8 cellular contexts compared by ENCODE assay signal in the genomic region with DNA sequence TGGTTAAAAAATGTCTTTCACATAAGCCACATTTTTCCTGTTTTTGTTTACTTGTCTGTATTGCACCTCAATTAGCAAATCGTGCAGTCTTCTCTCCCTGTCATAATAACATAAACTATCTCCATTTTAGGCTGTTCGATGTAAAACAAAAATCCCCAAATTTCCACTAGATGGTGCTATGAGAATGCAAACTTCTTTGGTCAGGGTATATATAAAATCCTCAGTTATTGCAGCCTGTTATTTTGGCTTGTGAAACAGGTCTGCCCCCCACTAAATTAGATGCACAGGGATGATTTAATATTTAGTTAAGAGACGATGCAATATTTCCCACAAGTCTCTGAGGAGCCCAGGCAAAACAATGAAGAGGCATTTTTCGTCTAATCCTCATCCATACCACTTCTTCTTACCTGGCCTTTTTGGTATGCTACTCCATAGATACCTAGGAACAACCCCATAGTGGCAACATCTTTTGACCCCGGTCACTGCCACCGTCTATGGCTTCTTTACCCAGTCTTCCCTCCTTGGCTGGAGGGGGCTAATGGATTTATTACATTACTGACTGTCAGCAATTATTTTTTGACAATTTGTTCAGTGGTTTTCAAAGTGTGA.
A peak's percentile ranks its signal among the peaks of the same experiment; 100 is the strongest.
DNase-seq lines count a peak whose midpoint lies in the region; ATAC-seq and TF ChIP-seq lines count a peak whose summit lies in the region.

No MANE protein-coding gene starts in this region.

- no peaks in the 10 kb centered on the region for H3K27me3 ChIP-seq in ACC112 (ENCODE audit: insufficient read depth, low read length)

- H3K4me1 Mint-ChIP-seq in osteocyte (ENCODE audit: unreplicated experiment) = peaks cover 6% of the 10 kb centered on the region

- no peaks in the 10 kb centered on the region for H3K36me3 Mint-ChIP-seq in osteocyte (ENCODE audit: unreplicated experiment)

- no peaks in the 10 kb centered on the region for H3K27me3 Mint-ChIP-seq in osteocyte (ENCODE audit: unreplicated experiment)

- peak overlapping the region; percentile 11 for H3K9ac ChIP-seq in SK-N-MC (ENCODE audit: insufficient read length)

- H3K9me3 ChIP-seq in SK-N-MC (ENCODE audit: low read depth, low read length) = no peaks in the 10 kb centered on the region; the same call in 1 of the 2 replicates

- H2AFZ ChIP-seq in ACC112 (ENCODE audit: low read length, unreplicated experiment) = peak overlapping the region; percentile 55

- H3K27ac Mint-ChIP-seq in osteocyte (ENCODE audit: unreplicated experiment) = no peak overlapping the region

- peaks cover 12% of the 10 kb centered on the region for H3K4me1 ChIP-seq in ACC112 (ENCODE audit: control insufficient read depth, insufficient read depth, low read length, unreplicated experiment)

- peak; percentile 62 for ATAC-seq in HG02571 (IDR thresholded peaks at IDR 0.05; ENCODE audit: unreplicated experiment)

- TF ChIP-seq CTCF in GM12873 (IDR thresholded peaks at IDR 0.05; ENCODE audit: insufficient read depth, low read depth, low read length, missing control alignments) (peak; percentile 52), fibroblast of mammary gland (conservative IDR thresholded peaks at IDR 0.05; ENCODE audit: control insufficient read depth, insufficient read depth, low read depth, low read length) (peak; percentile 62), osteocyte (IDR thresholded peaks at IDR 0.05) (peak; percentile 72)

- no peaks in the 10 kb centered on the region for H3K9me3 Mint-ChIP-seq in osteocyte (ENCODE audit: unreplicated experiment)

- H3K79me2 ChIP-seq in ACC112 (ENCODE audit: control insufficient read depth, insufficient read depth, low read length, unreplicated experiment) = no peaks in the 10 kb centered on the region

- DNase-seq in NCI-H1092 (lab: John Stamatoyannopoulos, UW) = peak; percentile 32
- peak; percentile 86 for DNase-seq in SK-N-MC (ENCODE audit: low read depth, low spot score)
- DNase-seq in fibroblast of mammary gland (ENCODE audit: low read depth) = peak; percentile 75
- DNase-seq in osteocyte (ENCODE audit: extremely low spot score, unreplicated experiment) = no peak
- DNase-seq in NK-92 (lab: John Stamatoyannopoulos, UW; ENCODE audit: unreplicated experiment) = no peak

- H3K27ac ChIP-seq in ACC112 (ENCODE audit: low read depth, low read length) (no peak overlapping the region), SK-N-MC (peak overlapping the region; percentile 30; the same call in 1 of the 2 replicates)

- H3K4me3 Mint-ChIP-seq in osteocyte (ENCODE audit: unreplicated experiment) = no peak overlapping the region

- H3K36me3 ChIP-seq in ACC112 (ENCODE audit: insufficient read depth, low read length) (no peaks in the 10 kb centered on the region), SK-N-MC (ENCODE audit: insufficient read depth, low read length) (no peaks in the 10 kb centered on the region)

- H3K4me3 ChIP-seq in ACC112 (ENCODE audit: low read depth, low read length) = no peak overlapping the region
- H3K4me3 ChIP-seq in SK-N-MC = peak overlapping the region; percentile 37
- no peak overlapping the region for H3K4me3 ChIP-seq in fibroblast of mammary gland (ENCODE audit: control insufficient read depth, low read depth, low read length)

Comparison
In these comparisons a context has a peak if more than half of its experiments do, and no peak if none do; other contexts are left out.
1. DNase-seq: peak in NCI-H1092 (single experiment), SK-N-MC (single experiment) and fibroblast of mammary gland (single experiment); none in osteocyte (single experiment) and NK-92 (single experiment).
2. Peak in every context shown above with its lines, with median percentiles within 50 percentile points of each other: CTCF ChIP-seq.